ENCODE assay signal across 21 cellular contexts in genomic region chr13:104976964-104977363, GRCh38.
"Had no signal": no experiment of that assay in that cellular context is flagged by ENCODE, and none has a peak within 500 bp of the region (broad histone marks: within the 10 kb centered on the region; RNA-seq: fewer than 3 reads in every experiment).

No MANE protein-coding gene starts in this region.

- ATAC-seq: activated T-cell treated with anti-CD3 and anti-CD28 coated beads, Interleukin-2, amount 50 U/mL, for 72 hours; left cardiac atrium; naive thymus-derived CD4-positive, alpha-beta T cell; right lobe of liver had no signal

- DNase-seq: activated CD4-positive, alpha-beta T cell treated with anti-CD3 and anti-CD28 coated beads, Interleukin-2, amount 10 ng/mL, durations not matched to agents 24 days and 14 days; activated CD4-positive, CD25-positive, alpha-beta regulatory T cell; activated effector memory CD4-positive, alpha-beta T cell treated with anti-CD3 and anti-CD28 coated beads, Interleukin-2, amount 50 U/mL, for 16 hours; activated naive CD4-positive, alpha-beta T cell treated with anti-CD3 and anti-CD28 coated beads, Interleukin-2, amount 50 U/mL, for 16 hours; activated T-cell treated with anti-CD3 and anti-CD28 coated beads, Interleukin-2, amount 50 U/mL, for 72 hours; colonic mucosa; endodermal cell; foreskin fibroblast; left cardiac atrium; mesendoderm; naive thymus-derived CD4-positive, alpha-beta T cell; ovary; right lobe of liver; small intestine; stimulated activated CD4-positive, alpha-beta T cell treated with anti-CD3 and anti-CD28 coated beads, Interleukin-2, amount 100 ng/mL, for 48 hours; stimulated activated naive CD8-positive, alpha-beta T cell treated with anti-CD3 and anti-CD28 coated beads, Interleukin-15, amount 100 ng/mL, for 72 hours; upper lobe of left lung had no signal

- H3K27ac ChIP-seq: ascending aorta, colonic mucosa, epithelial cell of prostate, hepatocyte, ovary, right lobe of liver, thoracic aorta, upper lobe of left lung had no signal
